ENCODE assay signal across 8 cellular contexts in genomic region chr12:87661770-87662402, GRCh38.
DNase-seq lines count a peak whose midpoint lies in the region; ATAC-seq and TF ChIP-seq lines count a peak whose summit lies in the region.

No MANE protein-coding gene starts in this region.

- H3K4me3 Mint-ChIP-seq in activated naive CD4-positive, alpha-beta T cell treated with anti-CD3 and anti-CD28 coated beads, Interleukin-2, amount 10 ng/mL, durations not matched to agents 7 days and 5 days, result peak overlapping the region; percentile 37
- H3K4me3 Mint-ChIP-seq in activated naive CD4-positive, alpha-beta T cell treated with anti-CD3 and anti-CD28 coated beads for 36 hours, result no peak overlapping the region
- no peak overlapping the region for H3K4me3 Mint-ChIP-seq in HFFc6

- no peaks in the 10 kb centered on the region for H3K36me3 ChIP-seq in adipocyte (ENCODE audit: control insufficient read depth, insufficient read depth, low read length, severe bottlenecking)
- no peaks in the 10 kb centered on the region for H3K36me3 ChIP-seq in ovary

- H3K9me3 Mint-ChIP-seq in activated naive CD4-positive, alpha-beta T cell treated with anti-CD3 and anti-CD28 coated beads, Interleukin-2, amount 10 ng/mL, durations not matched to agents 7 days and 5 days, result no peaks in the 10 kb centered on the region
- H3K9me3 Mint-ChIP-seq in activated naive CD4-positive, alpha-beta T cell treated with anti-CD3 and anti-CD28 coated beads for 36 hours, result no peaks in the 10 kb centered on the region
- H3K9me3 Mint-ChIP-seq in HFFc6, result peaks cover 10% of the 10 kb centered on the region

- TF ChIP-seq EP300 in ovary (IDR thresholded peaks at IDR 0.05), result no peak

- no peak overlapping the region for H3K27ac ChIP-seq in ovary

- H3K36me3 Mint-ChIP-seq in activated naive CD4-positive, alpha-beta T cell treated with anti-CD3 and anti-CD28 coated beads, Interleukin-2, amount 10 ng/mL, durations not matched to agents 7 days and 5 days, result no peaks in the 10 kb centered on the region
- H3K36me3 Mint-ChIP-seq in activated naive CD4-positive, alpha-beta T cell treated with anti-CD3 and anti-CD28 coated beads for 36 hours (ENCODE audit: low read depth), result no peaks in the 10 kb centered on the region
- H3K36me3 Mint-ChIP-seq in HFFc6 (ENCODE audit: low read depth), result no peaks in the 10 kb centered on the region

- peak; percentile 87 for ATAC-seq in HG03432 (IDR thresholded peaks at IDR 0.05; ENCODE audit: unreplicated experiment)

- CTCF ChIA-PET in activated naive CD4-positive, alpha-beta T cell treated with anti-CD3 and anti-CD28 coated beads, Interleukin-2, amount 10 ng/mL, durations not matched to agents 7 days and 5 days (lab: Charles Lee), result no interaction called here
- CTCF ChIA-PET in activated naive CD4-positive, alpha-beta T cell treated with anti-CD3 and anti-CD28 coated beads for 36 hours (lab: Charles Lee), result no interaction called here

- peaks cover 17% of the 10 kb centered on the region for H3K4me1 ChIP-seq in adipocyte (ENCODE audit: control insufficient read depth, insufficient read depth, low read length)
- peaks cover 2% of the 10 kb centered on the region for H3K4me1 ChIP-seq in ovary (ENCODE audit: insufficient read depth)

- no peak for TF ChIP-seq POLR2A in ovary (IDR thresholded peaks at IDR 0.05)

- H3K27me3 ChIP-seq in adipocyte (replicated peaks; ENCODE audit: control insufficient read depth, insufficient read depth, low read length) (no peaks in the 10 kb centered on the region), ovary (no peaks in the 10 kb centered on the region)

- H3K4me1 Mint-ChIP-seq in activated naive CD4-positive, alpha-beta T cell treated with anti-CD3 and anti-CD28 coated beads, Interleukin-2, amount 10 ng/mL, durations not matched to agents 7 days and 5 days, result peaks cover 2% of the 10 kb centered on the region
- peaks cover 4% of the 10 kb centered on the region for H3K4me1 Mint-ChIP-seq in activated naive CD4-positive, alpha-beta T cell treated with anti-CD3 and anti-CD28 coated beads for 36 hours (ENCODE audit: low read depth)
- no peaks in the 10 kb centered on the region for H3K4me1 Mint-ChIP-seq in HFFc6 (ENCODE audit: low read depth)

- TF ChIP-seq CTCF in ovary (IDR thresholded peaks at IDR 0.05) (no peak), HFFc6 (IDR thresholded peaks at IDR 0.05) (no peak)

- H3K9me3 ChIP-seq in adipocyte (ENCODE audit: control insufficient read depth, low read length) (no peaks in the 10 kb centered on the region), ovary (no peaks in the 10 kb centered on the region)

- no peaks in the 10 kb centered on the region for H3K27me3 Mint-ChIP-seq in activated naive CD4-positive, alpha-beta T cell treated with anti-CD3 and anti-CD28 coated beads, Interleukin-2, amount 10 ng/mL, durations not matched to agents 7 days and 5 days
- H3K27me3 Mint-ChIP-seq in activated naive CD4-positive, alpha-beta T cell treated with anti-CD3 and anti-CD28 coated beads for 36 hours (ENCODE audit: low read depth), result no peaks in the 10 kb centered on the region
- no peaks in the 10 kb centered on the region for H3K27me3 Mint-ChIP-seq in HFFc6 (ENCODE audit: insufficient read depth)

- DNase-seq in activated naive CD4-positive, alpha-beta T cell treated with anti-CD3 and anti-CD28 coated beads, Interleukin-2, amount 10 ng/mL, durations not matched to agents 7 days and 5 days, result no peak
- no peak for DNase-seq in activated naive CD4-positive, alpha-beta T cell treated with anti-CD3 and anti-CD28 coated beads for 36 hours
- peak; percentile 24 for DNase-seq in adipocyte (ENCODE audit: low read depth)
- DNase-seq in ovary, result no peak
- no peak for DNase-seq in epidermal melanocyte (ENCODE audit: insufficient read length, low spot score)
- no peak for DNase-seq in NCI-H526 (lab: John Stamatoyannopoulos, UW)
- DNase-seq in HFFc6, result no peak

- peak overlapping the region; percentile 73 for H3K4me3 ChIP-seq in adipocyte (ENCODE audit: low read length)
- peak overlapping the region; percentile 29 for H3K4me3 ChIP-seq in ovary

- intact Hi-C loops in activated naive CD4-positive, alpha-beta T cell treated with anti-CD3 and anti-CD28 coated beads for 36 hours (cut with micrococcal nuclease), result no loop called here
- intact Hi-C loops in ovary (cut with DNase I), result no loop called here

- H3K27ac Mint-ChIP-seq in activated naive CD4-positive, alpha-beta T cell treated with anti-CD3 and anti-CD28 coated beads, Interleukin-2, amount 10 ng/mL, durations not matched to agents 7 days and 5 days, result no peak overlapping the region
- no peak overlapping the region for H3K27ac Mint-ChIP-seq in activated naive CD4-positive, alpha-beta T cell treated with anti-CD3 and anti-CD28 coated beads for 36 hours
- no peak overlapping the region for H3K27ac Mint-ChIP-seq in HFFc6

- H3K9ac ChIP-seq in adipocyte (ENCODE audit: low read length), result no peak overlapping the region

- WGBS in ovary, 3 donors, result 24 to 27% (median 27%) methylated on average over 5 of the region's 5 CpGs
